In genomic region chr14:89954045-89955021, GRCh38 we compare ENCODE assay signal across 8 cellular contexts. TPM values are rescaled to one million over a fixed set of nuclear protein-coding genes. Genes with fewer than 3 reads are reported as not detected.
DNase-seq lines count a peak whose midpoint lies in the region; ATAC-seq and TF ChIP-seq lines count a peak whose summit lies in the region.

Gene EFCAB11 (minus strand): TSS chr14:89954730. CDS start chr14:89954660, 70 bp downstream.

- H3K36me3 ChIP-seq in thoracic aorta = no peaks in the 10 kb centered on the region

- no peaks in the 10 kb centered on the region for H3K9me3 ChIP-seq in thoracic aorta

- TF ChIP-seq CTCF in GM10266 (IDR thresholded peaks at IDR 0.05; ENCODE audit: control insufficient read depth, insufficient read depth, low read depth, missing control alignments) = peak; percentile 27
- TF ChIP-seq CTCF in omental fat pad (IDR thresholded peaks at IDR 0.05) = no peak
- no peak for TF ChIP-seq CTCF in thoracic aorta (IDR thresholded peaks at IDR 0.05)

- H3K9me3 Mint-ChIP-seq in activated naive CD8-positive, alpha-beta T cell (ENCODE audit: low read depth) = no peaks in the 10 kb centered on the region

- peaks cover 7% of the 10 kb centered on the region for H3K36me3 Mint-ChIP-seq in activated naive CD8-positive, alpha-beta T cell

- DNase-seq in GM10266 (ENCODE audit: extremely low spot score) (peak; percentile 92), NCI-H1092 (lab: John Stamatoyannopoulos, UW) (peak; percentile 99), glomerular visceral epithelial cell (ENCODE audit: extremely low spot score) (peak; percentile 99), omental fat pad (ENCODE audit: low spot score) (peak; percentile 86), thoracic aorta (ENCODE audit: low spot score) (peak; percentile 89)

- peak within 1 kb of the TSS; percentile 44 to 95 for H3K27ac ChIP-seq in thoracic aorta

- peak within 1 kb of the TSS; percentile 98 for H3K4me3 Mint-ChIP-seq in activated naive CD8-positive, alpha-beta T cell

- H3K4me1 ChIP-seq in thoracic aorta (ENCODE audit: control insufficient read depth in 1 of 2, low read depth in 2 of 2) = peaks cover 9 to 19% of the 10 kb centered on the region in 2 donors

- peak within 1 kb of the TSS; percentile 92 for H3K27ac Mint-ChIP-seq in activated naive CD8-positive, alpha-beta T cell

- ATAC-seq in HG02610 (IDR thresholded peaks at IDR 0.05; ENCODE audit: unreplicated experiment) = peak; percentile 90
- peak; percentile 88 for ATAC-seq in SK-N-SH treated with all-trans-retinoic acid at 6 μM for 48 hours
- peak; percentile 89 for ATAC-seq in omental fat pad (ENCODE audit: low FRiP score)
- ATAC-seq in thoracic aorta (ENCODE audit: insufficient number of reproducible peaks, low FRiP score, low read depth) = peak; percentile 96

- H3K27me3 Mint-ChIP-seq in activated naive CD8-positive, alpha-beta T cell = no peaks in the 10 kb centered on the region

- peaks cover 42% of the 10 kb centered on the region for H3K4me1 Mint-ChIP-seq in activated naive CD8-positive, alpha-beta T cell (ENCODE audit: low read depth)

- H3K4me3 ChIP-seq in thoracic aorta = peak within 1 kb of the TSS; percentile 94

- no peaks in the 10 kb centered on the region for H3K27me3 ChIP-seq in thoracic aorta (replicated peaks; ENCODE audit: insufficient read depth)

TF ChIP-seq in SK-N-SH treated with all-trans-retinoic acid at 6 μM for 48 hours, 23 proteins besides CTCF, POLR2A, EP300 and RAD21:
- TF ChIP-seq GLIS3 (CRISPR knock-in tag; IDR thresholded peaks at IDR 0.05) = no peak
- TF ChIP-seq PPARA (CRISPR knock-in tag; IDR thresholded peaks at IDR 0.05; ENCODE audit: borderline replicate concordance) = no peak
- TF ChIP-seq CSRNP3 (CRISPR knock-in tag; IDR thresholded peaks at IDR 0.05) = no peak
- no peak for TF ChIP-seq ZNF70 (CRISPR knock-in tag; IDR thresholded peaks at IDR 0.05)
- no peak for TF ChIP-seq TOX (CRISPR knock-in tag; IDR thresholded peaks at IDR 0.05; ENCODE audit: borderline replicate concordance)
- TF ChIP-seq RARB (CRISPR knock-in tag; IDR thresholded peaks at IDR 0.05) = no peak
- TF ChIP-seq ZC3H10 (CRISPR knock-in tag; IDR thresholded peaks at IDR 0.05) = no peak
- TF ChIP-seq ZNF8 (CRISPR knock-in tag; IDR thresholded peaks at IDR 0.05) = no peak
- TF ChIP-seq ZFP3 (CRISPR knock-in tag; IDR thresholded peaks at IDR 0.05) = no peak
- TF ChIP-seq ZNF565 (CRISPR knock-in tag; conservative IDR thresholded peaks at IDR 0.05; ENCODE audit: low read depth) = no peak
- TF ChIP-seq SNAI2 (CRISPR knock-in tag; IDR thresholded peaks at IDR 0.05) = no peak
- no peak for TF ChIP-seq POU6F1 (CRISPR knock-in tag; IDR thresholded peaks at IDR 0.05; ENCODE audit: borderline replicate concordance, low read depth)
- no peak for TF ChIP-seq CSDC2 (CRISPR knock-in tag; IDR thresholded peaks at IDR 0.05)
- no peak for TF ChIP-seq TSHZ2 (CRISPR knock-in tag; IDR thresholded peaks at IDR 0.05)
- TF ChIP-seq ZFP30 (CRISPR knock-in tag; IDR thresholded peaks at IDR 0.05) = no peak
- no peak for TF ChIP-seq TCF4 (CRISPR knock-in tag; IDR thresholded peaks at IDR 0.05; ENCODE audit: borderline replicate concordance)
- TF ChIP-seq BACH2 (CRISPR knock-in tag; IDR thresholded peaks at IDR 0.05; ENCODE audit: borderline replicate concordance) = no peak
- no peak for TF ChIP-seq CREB5 (CRISPR knock-in tag; IDR thresholded peaks at IDR 0.05; ENCODE audit: low read depth)
- TF ChIP-seq ISL1 (CRISPR knock-in tag; IDR thresholded peaks at IDR 0.05) = no peak

RNA-seq across cellular contexts. Expression of gene EFCAB11, which starts in this region (rescaled TPM):
- 1 to 10 TPM; 2.9 to 5.0 (median 4.1) TPM for total RNA-seq in omental fat pad
- total RNA-seq in thoracic aorta = 1 to 10 TPM; 3.1 to 8.9 TPM

Comparison
In these comparisons a context has a peak if more than half of its experiments do, and no peak if none do; other contexts are left out.
1. Peak in every context shown above with its lines: DNase-seq, ATAC-seq, H3K4me3 ChIP-seq and H3K27ac ChIP-seq.